In genomic region chr14:89598548-89599186, GRCh38 we compare ENCODE assay signal across 14 cellular contexts.
DNase-seq lines count a peak whose midpoint lies in the region; TF ChIP-seq lines count a peak whose summit lies in the region.
"Had no signal": no experiment of that assay in that cellular context is flagged by ENCODE, and none has a peak within 500 bp of the region (broad histone marks: within the 10 kb centered on the region; RNA-seq: fewer than 3 reads in every experiment).

No MANE protein-coding gene starts in this region.

- in situ Hi-C loops in GM13976 (cut with MboI; ENCODE audit: low sequenced_read_pairs, unreplicated experiment), result no loop called here

- DNase-seq in DMS79 treated with DMSO at 0.1 percent for 48 hours (lab: John Stamatoyannopoulos, UW) (peak; percentile 45), DMS79 (lab: John Stamatoyannopoulos, UW) (no peak), GM06990 (ENCODE audit: extremely low read depth, insufficient read length) (peak; percentile 21), OCI-M1 (lab: John Stamatoyannopoulos, UW) (peak; percentile 4), fibroblast of mammary gland (ENCODE audit: low read depth) (peak; percentile 44), NCI-H2227 treated with DMSO at 0.1 percent for 48 hours (lab: John Stamatoyannopoulos, UW) (no peak), GM13976 (ENCODE audit: low spot score) (no peak), NCI-H1436 treated with DMSO at 0.1 percent for 48 hours (lab: John Stamatoyannopoulos, UW) (no peak)
- DNase-seq: activated CD4-positive, CD25-positive, alpha-beta regulatory T cell treated with anti-CD3 and anti-CD28 coated beads, Interleukin-2, amount 50 U/mL, for 72 hours; amniotic stem cell; CD8-positive, alpha-beta memory T cell; NCI-H2029; stimulated activated CD4-positive, alpha-beta T cell treated with anti-CD3 and anti-CD28 coated beads, Interleukin-1b, Interleukin-23, amount 100 ng/mL, for 48 hours had no signal

- TF ChIP-seq CTCF in GM06990 (IDR thresholded peaks at IDR 0.05; ENCODE audit: insufficient read depth, low read length, poor library complexity, severe bottlenecking) (no peak), fibroblast of mammary gland (conservative IDR thresholded peaks at IDR 0.05; ENCODE audit: control insufficient read depth, insufficient read depth, low read depth, low read length) (no peak), GM13976 (IDR thresholded peaks at IDR 0.05; ENCODE audit: borderline replicate concordance, control extremely low read depth, extremely low read depth, insufficient read depth, missing control alignments) (no peak)

- H3K27me3 ChIP-seq in GM06990 (replicated peaks; ENCODE audit: control insufficient read depth, insufficient read depth, low read length), result no peaks in the 10 kb centered on the region
- H3K27me3 ChIP-seq: tibial nerve had no signal

- no peak overlapping the region for H3K4me3 ChIP-seq in GM06990 (replicated peaks; ENCODE audit: low read depth, low read length)
- H3K4me3 ChIP-seq in fibroblast of mammary gland (ENCODE audit: control insufficient read depth, low read depth, low read length), result no peak overlapping the region
- H3K4me3 ChIP-seq: tibial nerve had no signal

- no peaks in the 10 kb centered on the region for H3K36me3 ChIP-seq in GM06990 (ENCODE audit: control insufficient read depth, insufficient read depth, low read length)
- H3K36me3 ChIP-seq: tibial nerve had no signal

Comparison
In these comparisons a context has a peak if more than half of its experiments do, and no peak if none do; other contexts are left out.
1. DNase-seq: peak in DMS79 treated with DMSO at 0.1 percent for 48 hours (single experiment), GM06990 (single experiment), OCI-M1 (single experiment) and fibroblast of mammary gland (single experiment); none in DMS79 (single experiment), NCI-H2227 treated with DMSO at 0.1 percent for 48 hours (single experiment), GM13976 (single experiment) and NCI-H1436 treated with DMSO at 0.1 percent for 48 hours (single experiment).